Comparison of ENCODE assay signal across 23 cellular contexts in the genomic region with DNA sequence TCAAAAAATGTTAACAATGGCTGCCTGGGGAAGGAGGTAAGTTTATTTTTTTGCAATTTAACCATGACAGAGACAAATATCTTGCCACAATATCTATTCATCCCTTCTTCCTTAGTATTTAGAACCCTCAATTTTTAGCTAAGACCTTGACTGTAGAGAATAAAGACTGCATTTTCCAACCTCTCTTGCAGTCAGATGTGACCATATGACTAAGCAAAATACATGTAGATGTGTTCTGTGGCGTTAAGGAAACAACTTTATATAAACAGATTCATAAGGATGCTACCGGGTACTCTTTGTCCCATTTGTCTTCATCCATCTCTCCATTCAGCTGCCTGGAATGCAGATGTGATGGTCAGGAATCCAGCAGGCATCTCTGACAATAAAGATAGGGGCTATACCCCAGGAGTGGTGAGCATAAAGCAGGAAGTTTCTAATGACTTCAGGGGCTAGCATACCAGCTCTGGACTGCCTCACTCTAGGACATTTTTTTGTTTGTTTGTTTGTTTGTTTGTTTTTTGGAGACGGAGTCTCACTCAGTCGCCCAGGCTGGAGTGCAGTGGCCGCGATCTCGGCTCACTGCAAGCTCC. TPM values are rescaled to one million over a fixed set of nuclear protein-coding genes. Genes with fewer than 3 reads are reported as not detected.
"Had no signal": no experiment of that assay in that cellular context is flagged by ENCODE, and none has a peak within 500 bp of the region (broad histone marks: within the 10 kb centered on the region; RNA-seq: fewer than 3 reads in every experiment).

No MANE protein-coding gene starts in this region.

- ATAC-seq: Panc1, T-cell had no signal

- H3K4me3 ChIP-seq: MG63, SK-N-MC had no signal

- H3K27ac ChIP-seq: RWPE1, SK-N-MC had no signal

- H3K27me3 ChIP-seq: MG63 had no signal

- H3K36me3 ChIP-seq: MG63 had no signal

- DNase-seq: Karpas-422, KG1, MG63, NCI-H1092, NCI-H1105 treated with DMSO at 0.1 percent for 48 hours, NCI-H1417 treated with DMSO at 0.1 percent for 48 hours, NCI-H146, NCI-H1694 treated with DMSO at 0.1 percent for 48 hours, NCI-H1930, NCI-H2081, NCI-H2107, NCI-H2227 treated with DMSO at 0.1 percent for 48 hours, NCI-H524, NCI-H69, NCI-H774, SHP77, SW 1271, T-cell had no signal

- H3K9me3 ChIP-seq: MG63 had no signal

RNA-seq across cellular contexts. Expression of a gene that starts 41.1 kb away (rescaled TPM):
- total RNA-seq: HT-29, NCI-H460, T-cell had no signal
